ENCODE assay signal across 1 cellular context in genomic region chr6:11007715-11008608, GRCh38.
TF ChIP-seq lines count a peak whose summit lies in the region.

No MANE protein-coding gene starts in this region.

TF ChIP-seq in IMR-90, 13 proteins besides CTCF, POLR2A, EP300 and RAD21:
- TF ChIP-seq MAFK (IDR thresholded peaks at IDR 0.05; ENCODE audit: low read depth, low read length) (peak; percentile 23; the same call in 1 of the 2 replicates), FOS (IDR thresholded peaks at IDR 0.05; ENCODE audit: low read depth, low read length) (0 out of 2 replicates have a peak, but pooled peaks have one; percentile 18), RCOR1 (IDR thresholded peaks at IDR 0.05; ENCODE audit: insufficient replicate concordance, low read length) (no peak)
TF ChIP-seq in IMR-90: peak in this region for 2.
